Comparison of ENCODE assay signal across 13 cellular contexts in genomic region chr9:130220351-130220750, GRCh38. TPM values are rescaled to one million over a fixed set of nuclear protein-coding genes. Genes with fewer than 3 reads are reported as not detected.
DNase-seq lines count a peak whose midpoint lies in the region; ATAC-seq and TF ChIP-seq lines count a peak whose summit lies in the region.
"Had no signal": no experiment of that assay in that cellular context is flagged by ENCODE, and none has a peak within 500 bp of the region (broad histone marks: within the 10 kb centered on the region; RNA-seq: fewer than 3 reads in every experiment).

No MANE protein-coding gene starts in this region.

- peak overlapping the region; percentile 16 for H4K8ac ChIP-seq in mesenchymal stem cell (ENCODE audit: low read length)

- H2BK15ac ChIP-seq in mesenchymal stem cell (ENCODE audit: low read depth, poor library complexity, severe bottlenecking) = no peak overlapping the region

- H3K27me3 ChIP-seq in endodermal cell (ENCODE audit: control insufficient read depth, insufficient read depth, low read length, poor library complexity, severe bottlenecking) = no peaks in the 10 kb centered on the region
- H3K27me3 ChIP-seq in mesenchymal stem cell (ENCODE audit: control insufficient read depth in 1 of 2, insufficient read depth in 1 of 2, low read length in 2 of 2) = no peaks in the 10 kb centered on the region

- H3K9me3 ChIP-seq in endodermal cell (ENCODE audit: control insufficient read depth, low read length) = no peaks in the 10 kb centered on the region
- H3K9me3 ChIP-seq in mesenchymal stem cell (ENCODE audit: control insufficient read depth, low read length) = no peaks in the 10 kb centered on the region

- ATAC-seq in GM18520 (IDR thresholded peaks at IDR 0.05; ENCODE audit: unreplicated experiment) = no peak
- ATAC-seq in GM18870 (IDR thresholded peaks at IDR 0.05; ENCODE audit: unreplicated experiment) = no peak
- ATAC-seq in activated T-cell treated with anti-CD3 and anti-CD28 coated beads, Interleukin-2, amount 50 U/mL, for 4 hours = no peak
- ATAC-seq: PC-3 had no signal

- H3K4ac ChIP-seq in mesenchymal stem cell (ENCODE audit: low read depth in 1 of 2, low read length in 2 of 2) = no peak overlapping the region

- H3K36me3 Mint-ChIP-seq in endodermal cell (ENCODE audit: low read depth) (peaks cover 15% of the 10 kb centered on the region), type B pancreatic cell (no peaks in the 10 kb centered on the region)
- peaks cover 2% of the 10 kb centered on the region for H3K36me3 Mint-ChIP-seq in activated T-cell treated with anti-CD3 and anti-CD28 coated beads, Interleukin-2, amount 50 U/mL, for 4 hours (ENCODE audit: insufficient read depth)

- peak overlapping the region; percentile 1 for H4K91ac ChIP-seq in mesenchymal stem cell (ENCODE audit: low read length)

- no peak overlapping the region for H2AK5ac ChIP-seq in mesenchymal stem cell (ENCODE audit: low read length, severe bottlenecking)

- H2BK12ac ChIP-seq in mesenchymal stem cell (ENCODE audit: low read length in 2 of 2) = peak overlapping the region in 1 of 2 experiments; percentile 25

- WGBS in endodermal cell (ENCODE audit: insufficient coverage in 1 of 2, insufficient read length in 1 of 2), 2 experiments = 57 to 75% methylated on average over 3 to 9 of the region's 9 CpGs
- 65% methylated on average over 2 of the region's 9 CpGs for WGBS in mesenchymal stem cell

- H3K4me2 ChIP-seq in mesenchymal stem cell (ENCODE audit: low read length, poor library complexity, severe bottlenecking) = no peak overlapping the region

- H3K23ac ChIP-seq in mesenchymal stem cell (ENCODE audit: low read length in 2 of 2) = no peak overlapping the region

- H2BK5ac ChIP-seq in mesenchymal stem cell (ENCODE audit: low read depth, low read length, poor library complexity, severe bottlenecking) = no peak overlapping the region

- peak in 2 of 3 experiments; percentile 31 to 60 for DNase-seq in NCI-H1417 (lab: John Stamatoyannopoulos, UW)
- DNase-seq in NCI-H1417 treated with DMSO at 0.1 percent for 48 hours (lab: John Stamatoyannopoulos, UW) = no peak
- DNase-seq in endodermal cell = peak; percentile 74
- DNase-seq in mesenchymal stem cell = peak; percentile 77
- DNase-seq in type B pancreatic cell (ENCODE audit: extremely low spot score, unreplicated experiment) = no peak
- DNase-seq in activated T-cell treated with anti-CD3 and anti-CD28 coated beads, Interleukin-2, amount 50 U/mL, for 4 hours = no peak
- DNase-seq: 8988T; activated CD8-positive, alpha-beta memory T cell treated with anti-CD3 and anti-CD28 coated beads, Interleukin-2, amount 50 U/mL, for 48 hours; PC-3 had no signal

- no peak overlapping the region for H3K9ac ChIP-seq in endodermal cell (ENCODE audit: extremely low read depth, low read length, poor library complexity, severe bottlenecking)
- H3K9ac ChIP-seq in mesenchymal stem cell (ENCODE audit: low read length) = peak overlapping the region; percentile 32
- H3K9ac ChIP-seq: parathyroid adenoma had no signal

- H2AFZ ChIP-seq in mesenchymal stem cell (ENCODE audit: low read depth, low read length) = no peak overlapping the region
- H2AFZ ChIP-seq: parathyroid adenoma had no signal

- H3K4me1 ChIP-seq in endodermal cell (ENCODE audit: control insufficient read depth, insufficient read depth, low read length) (peaks cover 8% of the 10 kb centered on the region), mesenchymal stem cell (ENCODE audit: control insufficient read depth, insufficient read depth, low read depth, low read length) (peaks cover 23% of the 10 kb centered on the region)
- H3K4me1 ChIP-seq: parathyroid adenoma had no signal

- H3K79me1 ChIP-seq in mesenchymal stem cell (replicated peaks; ENCODE audit: low read length, poor library complexity, severe bottlenecking) = peaks cover 34% of the 10 kb centered on the region

- no peak overlapping the region for H3K14ac ChIP-seq in mesenchymal stem cell (ENCODE audit: low read length in 2 of 2)

- H3K36me3 ChIP-seq in endodermal cell (ENCODE audit: control insufficient read depth, insufficient read depth, low read length) = peaks cover 34% of the 10 kb centered on the region
- peaks cover 20 to 49% of the 10 kb centered on the region in 2 experiments for H3K36me3 ChIP-seq in mesenchymal stem cell (ENCODE audit: control insufficient read depth in 1 of 2, insufficient read depth in 2 of 2, low read depth in 1 of 2, low read length in 2 of 2)

- TF ChIP-seq CTCF in endodermal cell (conservative IDR thresholded peaks at IDR 0.05) (peak; percentile 52), type B pancreatic cell (conservative IDR thresholded peaks at IDR 0.05) (peak; percentile 50)

- H2BK120ac ChIP-seq in mesenchymal stem cell (ENCODE audit: low read depth, low read length) = peak overlapping the region; percentile 2

- peak overlapping the region; percentile 16 for H3K27ac ChIP-seq in endodermal cell (ENCODE audit: low read depth, low read length)
- H3K27ac ChIP-seq in mesenchymal stem cell (ENCODE audit: low read length, poor library complexity, severe bottlenecking) = no peak overlapping the region
- H3K27ac ChIP-seq: coronary artery, parathyroid adenoma had no signal

- no peak overlapping the region for H3K4me3 ChIP-seq in endodermal cell (ENCODE audit: low read length)
- H3K4me3 ChIP-seq in mesenchymal stem cell (ENCODE audit: insufficient read depth in 1 of 2, low read depth in 1 of 2, low read length in 2 of 2) = no peak overlapping the region
- H3K4me3 ChIP-seq: coronary artery had no signal

- no peaks in the 10 kb centered on the region for H3K9me3 Mint-ChIP-seq in endodermal cell
- no peaks in the 10 kb centered on the region for H3K9me3 Mint-ChIP-seq in type B pancreatic cell
- H3K9me3 Mint-ChIP-seq in activated T-cell treated with anti-CD3 and anti-CD28 coated beads, Interleukin-2, amount 50 U/mL, for 4 hours = no peaks in the 10 kb centered on the region

- H3K27ac Mint-ChIP-seq in endodermal cell (peak overlapping the region; percentile 31), type B pancreatic cell (no peak overlapping the region)

- H3K27me3 Mint-ChIP-seq in endodermal cell (ENCODE audit: insufficient read depth) = no peaks in the 10 kb centered on the region
- no peaks in the 10 kb centered on the region for H3K27me3 Mint-ChIP-seq in type B pancreatic cell
- no peaks in the 10 kb centered on the region for H3K27me3 Mint-ChIP-seq in activated T-cell treated with anti-CD3 and anti-CD28 coated beads, Interleukin-2, amount 50 U/mL, for 4 hours (ENCODE audit: low read depth)

- H3K4me1 Mint-ChIP-seq in endodermal cell = peaks cover 9% of the 10 kb centered on the region
- H3K4me1 Mint-ChIP-seq in type B pancreatic cell (ENCODE audit: unreplicated experiment) = peaks cover 17% of the 10 kb centered on the region
- no peaks in the 10 kb centered on the region for H3K4me1 Mint-ChIP-seq in activated T-cell treated with anti-CD3 and anti-CD28 coated beads, Interleukin-2, amount 50 U/mL, for 4 hours (ENCODE audit: low read depth)

- H3K4me3 Mint-ChIP-seq in endodermal cell = no peak overlapping the region
- peak overlapping the region; percentile 36 for H3K4me3 Mint-ChIP-seq in type B pancreatic cell
- H3K4me3 Mint-ChIP-seq in activated T-cell treated with anti-CD3 and anti-CD28 coated beads, Interleukin-2, amount 50 U/mL, for 4 hours = no peak overlapping the region

- peak overlapping the region in 1 of 2 experiments; percentile 17 for H3K18ac ChIP-seq in mesenchymal stem cell (ENCODE audit: low read depth in 1 of 2, low read length in 2 of 2)

RNA-seq across cellular contexts. Expression of gene HMCN2, which starts 45.2 kb away (rescaled TPM):
- total RNA-seq in endodermal cell (1 to 10 TPM; 3.3 to 3.9 TPM), type B pancreatic cell (ENCODE audit: low replicate concordance) (0.12 and 0.86 TPM in 2 replicates)
- polyA plus RNA-seq in endodermal cell (2013, experiment 1 of 2) = 0.57 TPM
- 0.33 TPM for polyA plus RNA-seq in endodermal cell (2013, experiment 2 of 2)
- polyA plus RNA-seq in mesenchymal stem cell (2013, experiment 1 of 2) = 0.06 TPM
- 0.10 TPM for polyA plus RNA-seq in mesenchymal stem cell (2013, experiment 2 of 2)
- under 1 TPM in 2 of 3 donors, not detected in 1; 0.03 to 0.05 TPM for total RNA-seq in activated T-cell treated with anti-CD3 and anti-CD28 coated beads, Interleukin-2, amount 50 U/mL, for 4 hours

RNA-seq across cellular contexts. Expression of gene NCS1, which starts 48.1 kb away (rescaled TPM):
- total RNA-seq in endodermal cell (10 to 100 TPM; 40.6 to 47.7 TPM), type B pancreatic cell (ENCODE audit: low replicate concordance) (22.2 and 32.8 TPM in 2 replicates)
- polyA plus RNA-seq in endodermal cell (2013, experiment 1 of 2) = 26.5 TPM
- polyA plus RNA-seq in endodermal cell (2013, experiment 2 of 2) = 28.0 TPM
- 38.8 TPM for polyA plus RNA-seq in mesenchymal stem cell (2013, experiment 1 of 2)
- polyA plus RNA-seq in mesenchymal stem cell (2013, experiment 2 of 2) = 37.7 TPM
- total RNA-seq in activated T-cell treated with anti-CD3 and anti-CD28 coated beads, Interleukin-2, amount 50 U/mL, for 4 hours = 10 to 100 TPM; 23.8 to 27.5 (median 24.1) TPM

Comparison
In these comparisons a context has a peak if more than half of its experiments do, and no peak if none do; other contexts are left out.
1. DNase-seq: peak in NCI-H1417 (2 of 3), endodermal cell (single experiment) and mesenchymal stem cell (single experiment); none in NCI-H1417 treated with DMSO at 0.1 percent for 48 hours (single experiment), type B pancreatic cell (single experiment) and activated T-cell treated with anti-CD3 and anti-CD28 coated beads, Interleukin-2, amount 50 U/mL, for 4 hours (single experiment).